8 cellular contexts compared by ENCODE assay signal in genomic region chr5:179858586-179859427, GRCh38. TPM values are rescaled to one million over a fixed set of nuclear protein-coding genes. Genes with fewer than 3 reads are reported as not detected.
DNase-seq lines count a peak whose midpoint lies in the region; ATAC-seq and TF ChIP-seq lines count a peak whose summit lies in the region.

A gene with protein sequence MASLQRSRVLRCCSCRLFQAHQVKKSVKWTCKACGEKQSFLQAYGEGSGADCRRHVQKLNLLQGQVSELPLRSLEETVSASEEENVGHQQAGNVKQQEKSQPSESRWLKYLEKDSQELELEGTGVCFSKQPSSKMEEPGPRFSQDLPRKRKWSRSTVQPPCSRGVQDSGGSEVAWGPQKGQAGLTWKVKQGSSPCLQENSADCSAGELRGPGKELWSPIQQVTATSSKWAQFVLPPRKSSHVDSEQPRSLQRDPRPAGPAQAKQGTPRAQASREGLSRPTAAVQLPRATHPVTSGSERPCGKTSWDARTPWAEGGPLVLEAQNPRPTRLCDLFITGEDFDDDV (minus strand): TSS chr5:179858817. CDS start chr5:179858796, 21 bp downstream.

- peak; percentile 97 for ATAC-seq in GM19025 (IDR thresholded peaks at IDR 0.05; ENCODE audit: low read depth, unreplicated experiment)
- peak; percentile 94 for ATAC-seq in HG03342 (IDR thresholded peaks at IDR 0.05; ENCODE audit: unreplicated experiment)
- peak; percentile 98 for ATAC-seq in activated CD4-positive, alpha-beta T cell treated with anti-CD3 and anti-CD28 coated beads for 36 hours

- H3K9me3 Mint-ChIP-seq in activated CD4-positive, alpha-beta T cell treated with anti-CD3 and anti-CD28 coated beads for 36 hours (ENCODE audit: low read depth), result no peaks in the 10 kb centered on the region

- CTCF ChIA-PET in activated CD4-positive, alpha-beta T cell treated with anti-CD3 and anti-CD28 coated beads for 36 hours (lab: Charles Lee), result interaction anchor here (0.5 to 1.6 kb wide), 3 partner anchors 13 to 233 kb away, joined by 3 to 12 read pairs (median 3); no protein-coding TSS in a partner anchor

- H3K36me3 Mint-ChIP-seq in activated CD4-positive, alpha-beta T cell treated with anti-CD3 and anti-CD28 coated beads for 36 hours (ENCODE audit: low read depth), result peaks cover 16% of the 10 kb centered on the region

- peaks cover 6% of the 10 kb centered on the region for H3K4me1 Mint-ChIP-seq in activated CD4-positive, alpha-beta T cell treated with anti-CD3 and anti-CD28 coated beads for 36 hours

- POLR2A ChIA-PET in activated CD4-positive, alpha-beta T cell treated with anti-CD3 and anti-CD28 coated beads for 36 hours (lab: Charles Lee), result interaction anchor here (0.8 kb wide), 1 partner anchor 246 kb away, joined by 3 read pairs; no protein-coding TSS in a partner anchor

- TF ChIP-seq CTCF in choroid plexus epithelial cell (conservative IDR thresholded peaks at IDR 0.05; ENCODE audit: low read depth, low read length), result peak; percentile 35

- intact Hi-C loops in activated CD4-positive, alpha-beta T cell treated with anti-CD3 and anti-CD28 coated beads for 36 hours (cut with DNase I, micrococcal nuclease), result loop anchor here (1.0 to 2.0 kb wide), 13 partner anchors 23 to 635 kb away; partner anchors contain the start of genes TBC1D9B (in 2 of the 2), CANX (in 1 of the 2), CNOT6 (in 1 of the 2) and HNRNPH1 (in 1 of the 2)

- H3K27me3 Mint-ChIP-seq in activated CD4-positive, alpha-beta T cell treated with anti-CD3 and anti-CD28 coated beads for 36 hours, result no peaks in the 10 kb centered on the region

- H3K27ac Mint-ChIP-seq in activated CD4-positive, alpha-beta T cell treated with anti-CD3 and anti-CD28 coated beads for 36 hours, result peak within 1 kb of the TSS; percentile 85

- DNase-seq in AG20443 (ENCODE audit: low spot score), result peak; percentile 100
- DNase-seq in NCI-H460 (ENCODE audit: extremely low read depth, low read depth), result peak; percentile 94
- peak; percentile 95 for DNase-seq in activated CD4-positive, alpha-beta T cell treated with anti-CD3 and anti-CD28 coated beads for 36 hours
- peak; percentile 94 for DNase-seq in choroid plexus epithelial cell (ENCODE audit: low read depth)
- DNase-seq in kidney glomerular epithelial cell (lab: John Stamatoyannopoulos, UW), result peak; percentile 97
- peak; percentile 68 to 81 for DNase-seq in stimulated activated CD4-positive, alpha-beta T cell treated with anti-CD3 and anti-CD28 coated beads, Interleukin-1b, Interleukin-23, amount 100 ng/mL, for 1 hour (ENCODE audit: low read depth in 2 of 2)

- H3K4me3 ChIP-seq in choroid plexus epithelial cell (ENCODE audit: low read depth, low read length), result peak within 1 kb of the TSS; percentile 98

- H3K4me3 Mint-ChIP-seq in activated CD4-positive, alpha-beta T cell treated with anti-CD3 and anti-CD28 coated beads for 36 hours, result peak within 1 kb of the TSS; percentile 84

RNA-seq across cellular contexts. Expression of the gene that starts here (rescaled TPM):
- 13.6 and 21.5 TPM in 2 replicates for total RNA-seq in NCI-H460 (2014; rRNA removed; shearing (Covaris generic))
- polyA plus RNA-seq in NCI-H460 (2014; cell fraction: nucleus; rRNA removed), result 125 and 133 TPM in 2 replicates
- total RNA-seq in activated CD4-positive, alpha-beta T cell treated with anti-CD3 and anti-CD28 coated beads for 36 hours, result 10 to 100 TPM; 19.4 to 19.7 TPM

Comparison
In these comparisons a context has a peak if more than half of its experiments do, and no peak if none do; other contexts are left out.
1. Peak in every context shown above with its lines: DNase-seq, ATAC-seq and H3K4me3 ChIP-seq.